In genomic region chr16:88454315-88455057, GRCh38 we compare ENCODE assay signal across 8 cellular contexts. TPM values are rescaled to one million over a fixed set of nuclear protein-coding genes. Genes with fewer than 3 reads are reported as not detected.
DNase-seq lines count a peak whose midpoint lies in the region; ATAC-seq, FAIRE-seq and TF ChIP-seq lines count a peak whose summit lies in the region.

No MANE protein-coding gene starts in this region.

- no peak for FAIRE-seq in RCC 7860 (lab: Jason Lieb, UNC)

- peak overlapping the region; percentile 90 for H3K27ac ChIP-seq in C4-2B

- peaks cover 16% of the 10 kb centered on the region for H3K36me3 Mint-ChIP-seq in activated T-helper 17 cell treated with anti-CD3 and anti-CD28 coated beads, Interleukin-2, amount 50 U/mL, for 72 hours (ENCODE audit: low read depth)

- H3K9me3 Mint-ChIP-seq in activated T-helper 17 cell treated with anti-CD3 and anti-CD28 coated beads, Interleukin-2, amount 50 U/mL, for 72 hours: no peaks in the 10 kb centered on the region

- H3K4me1 Mint-ChIP-seq in activated T-helper 17 cell treated with anti-CD3 and anti-CD28 coated beads, Interleukin-2, amount 50 U/mL, for 72 hours: peaks cover 5% of the 10 kb centered on the region

- H3K27ac Mint-ChIP-seq in activated T-helper 17 cell treated with anti-CD3 and anti-CD28 coated beads, Interleukin-2, amount 50 U/mL, for 72 hours: peak overlapping the region; percentile 83

- no peaks in the 10 kb centered on the region for H3K27me3 Mint-ChIP-seq in activated T-helper 17 cell treated with anti-CD3 and anti-CD28 coated beads, Interleukin-2, amount 50 U/mL, for 72 hours

- TF ChIP-seq CTCF in C4-2B (conservative IDR thresholded peaks at IDR 0.05): no peak

- DNase-seq in HuH-7.5 (ENCODE audit: low spot score) (peak; percentile 85), AG08395 (ENCODE audit: low spot score) (no peak), RCC 7860 (ENCODE audit: low spot score) (no peak), Ammon's horn (ENCODE audit: low spot score) (no peak)
- peak; percentile 32 for DNase-seq in stimulated activated CD8-positive, alpha-beta memory T cell treated with anti-CD3 and anti-CD28 coated beads, Interleukin-12 subunit alpha, Interleukin-12 subunit beta, amount 100 ng/mL, for 4 hours (ENCODE audit: low read depth)

- peak overlapping the region; percentile 89 for H3K4me3 Mint-ChIP-seq in activated T-helper 17 cell treated with anti-CD3 and anti-CD28 coated beads, Interleukin-2, amount 50 U/mL, for 72 hours

- no peak for ATAC-seq in activated T-helper 17 cell treated with anti-CD3 and anti-CD28 coated beads, Interleukin-2, amount 50 U/mL, for 72 hours (replicated peaks)

- peak overlapping the region; percentile 20 for H3K4me3 ChIP-seq in iPS-11a (ENCODE audit: low read depth, low read length)

RNA-seq across cellular contexts. Expression of gene ZFPM1, which starts 1.4 kb away (rescaled TPM):
- 10 to 100 TPM; 12.2 to 22.1 TPM for total RNA-seq in activated T-helper 17 cell treated with anti-CD3 and anti-CD28 coated beads, Interleukin-2, amount 50 U/mL, for 72 hours

Comparison
In these comparisons a context has a peak if more than half of its experiments do, and no peak if none do; other contexts are left out.
1. DNase-seq: peak in HuH-7.5 (single experiment) and stimulated activated CD8-positive, alpha-beta memory T cell treated with anti-CD3 and anti-CD28 coated beads, Interleukin-12 subunit alpha, Interleukin-12 subunit beta, amount 100 ng/mL, for 4 hours (single experiment); none in AG08395 (single experiment), RCC 7860 (single experiment) and Ammon's horn (single experiment).